ENCODE assay signal across 8 cellular contexts in the genomic region with DNA sequence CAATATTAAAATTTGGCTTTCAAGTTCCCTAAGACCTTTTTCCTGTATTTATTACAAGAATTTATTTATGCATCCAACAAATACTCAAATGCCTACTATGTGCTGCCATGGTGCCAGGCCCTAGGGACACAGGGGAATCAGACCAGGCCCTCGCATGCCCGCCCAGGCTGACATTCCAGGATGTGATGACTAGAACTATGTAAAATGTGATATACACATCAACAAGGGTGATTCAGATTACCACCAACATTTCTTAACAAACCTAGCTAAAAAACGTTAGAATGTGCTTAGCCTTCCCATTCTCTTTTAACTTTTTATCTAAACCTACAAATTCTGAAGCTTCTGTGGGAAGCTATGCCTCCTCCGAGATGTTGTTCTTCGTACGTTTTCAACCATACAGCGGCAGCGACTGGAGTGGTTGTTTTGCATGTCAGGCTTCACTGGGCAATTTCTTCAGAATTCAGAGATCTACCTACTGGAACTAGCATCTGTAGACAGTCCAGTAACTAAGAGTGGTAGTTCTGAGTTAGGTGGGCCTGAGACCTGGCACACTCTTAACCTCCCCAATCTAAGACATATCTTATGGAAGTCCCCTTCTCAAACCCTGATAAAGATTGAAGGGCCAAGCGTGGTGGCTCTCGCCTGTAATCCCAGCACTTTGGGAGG. TPM values are rescaled to one million over a fixed set of nuclear protein-coding genes. Genes with fewer than 3 reads are reported as not detected.
DNase-seq lines count a peak whose midpoint lies in the region; ATAC-seq and TF ChIP-seq lines count a peak whose summit lies in the region.

No MANE protein-coding gene starts in this region.

- TF ChIP-seq CTCF in GM20000 (IDR thresholded peaks at IDR 0.05; ENCODE audit: extremely low read depth, missing control alignments), result no peak

- peak overlapping the region; percentile 12 to 66 for H3K27ac Mint-ChIP-seq in effector memory CD8-positive, alpha-beta T cell

- no peaks in the 10 kb centered on the region for H3K36me3 Mint-ChIP-seq in effector memory CD8-positive, alpha-beta T cell (ENCODE audit: insufficient read depth)

- H3K4me3 ChIP-seq in skeletal muscle satellite cell (ENCODE audit: low read length), result peak overlapping the region; percentile 17

- no peaks in the 10 kb centered on the region for H3K9me3 ChIP-seq in skeletal muscle satellite cell (replicated peaks; ENCODE audit: low read length)

- peaks cover 24 to 45% of the 10 kb centered on the region in 2 donors for H3K4me1 Mint-ChIP-seq in effector memory CD8-positive, alpha-beta T cell (ENCODE audit: low read depth in 2 of 2)

- DNase-seq in GM20000 (ENCODE audit: low spot score) (peak; percentile 44), HS-5 (ENCODE audit: low read depth) (peak; percentile 94), NCI-H1092 (lab: John Stamatoyannopoulos, UW) (no peak), SK-N-DZ (ENCODE audit: low spot score) (no peak)
- no peak for DNase-seq in effector memory CD8-positive, alpha-beta T cell

- no peaks in the 10 kb centered on the region for H3K27me3 ChIP-seq in skeletal muscle satellite cell (ENCODE audit: control insufficient read depth, insufficient read depth, low read length)

- peak overlapping the region; percentile 54 for H3K4me2 ChIP-seq in skeletal muscle satellite cell (ENCODE audit: low read length)

- H3K4me1 ChIP-seq in skeletal muscle satellite cell (ENCODE audit: control insufficient read depth, insufficient read depth, low read length), result peaks cover 64% of the 10 kb centered on the region

- peak overlapping the region; percentile 73 for H3K9ac ChIP-seq in skeletal muscle satellite cell (ENCODE audit: low read depth, low read length)

- ATAC-seq in effector memory CD8-positive, alpha-beta T cell (replicated peaks), result no peak
- ATAC-seq in HG03457 (IDR thresholded peaks at IDR 0.05; ENCODE audit: unreplicated experiment) (no peak), GM21515 (IDR thresholded peaks at IDR 0.05; ENCODE audit: unreplicated experiment) (no peak)

- H3K27me3 Mint-ChIP-seq in effector memory CD8-positive, alpha-beta T cell, result no peaks in the 10 kb centered on the region

- no peaks in the 10 kb centered on the region for H3K36me3 ChIP-seq in skeletal muscle satellite cell (ENCODE audit: insufficient read depth, low read length)

- H3K9me3 Mint-ChIP-seq in effector memory CD8-positive, alpha-beta T cell, result no peaks in the 10 kb centered on the region

- H3K4me3 Mint-ChIP-seq in effector memory CD8-positive, alpha-beta T cell, result no peak overlapping the region

RNA-seq across cellular contexts. Expression of a gene that starts 22.1 kb away (rescaled TPM):
- total RNA-seq in skeletal muscle satellite cell (2012; rRNA removed), result 22.3 and 25.1 TPM in 2 replicates
- 11.6 and 14.4 TPM in 2 replicates for polyA plus RNA-seq in SK-N-DZ (2014; cell fraction: cytosol; rRNA removed)
- 5.5 and 9.0 TPM in 2 replicates for polyA plus RNA-seq in SK-N-DZ (2014; cell fraction: nucleus; rRNA removed)

Comparison
In these comparisons a context has a peak if more than half of its experiments do, and no peak if none do; other contexts are left out.
1. DNase-seq: peak in GM20000 (single experiment) and HS-5 (single experiment); none in effector memory CD8-positive, alpha-beta T cell (0 of 3), NCI-H1092 (single experiment) and SK-N-DZ (single experiment).